ENCODE assay signal across 1 cellular context in the genomic region with DNA sequence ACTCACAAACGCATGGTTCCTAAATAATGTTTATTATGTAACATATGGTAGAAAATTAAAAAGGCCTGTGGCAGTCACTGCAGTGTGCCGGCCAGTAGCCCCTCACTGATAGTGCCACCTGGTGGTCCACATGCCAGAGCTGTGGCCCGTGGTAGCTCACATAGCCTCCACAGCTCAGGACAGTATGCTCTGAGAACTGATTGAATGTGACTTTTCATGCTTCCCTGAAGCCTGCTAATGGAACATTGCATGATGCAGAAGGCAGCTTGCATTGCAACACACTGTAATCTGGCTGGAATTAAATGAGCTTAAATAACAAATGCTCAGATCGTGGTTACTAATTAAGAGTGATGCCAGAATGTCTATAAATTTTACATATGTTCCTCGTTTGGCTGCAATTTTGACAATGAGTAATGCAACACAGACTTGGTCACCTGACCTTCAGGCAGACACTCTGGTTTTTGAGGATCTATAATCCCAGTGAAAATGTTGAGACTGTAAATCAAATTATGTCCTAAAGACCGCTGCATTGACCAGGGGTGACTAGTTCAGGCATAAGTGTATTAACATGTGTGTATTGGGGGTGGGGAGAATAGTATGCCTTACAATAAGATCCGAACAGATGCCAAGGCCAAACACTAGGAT.
TF ChIP-seq lines count a peak whose summit lies in the region.

No MANE protein-coding gene starts in this region.

TF ChIP-seq in H1, 55 proteins besides CTCF, POLR2A, EP300 and RAD21 (continued from another document):
- no peak for TF ChIP-seq USF2 (IDR thresholded peaks at IDR 0.05; ENCODE audit: low read length)
- no peak for TF ChIP-seq POU5F1 (IDR thresholded peaks at IDR 0.05; ENCODE audit: low read depth, low read length)
- TF ChIP-seq PHF8 (conservative IDR thresholded peaks at IDR 0.05; ENCODE audit: low read depth, low read length): no peak
- TF ChIP-seq YY1 (IDR thresholded peaks at IDR 0.05; ENCODE audit: low read depth, low read length): no peak
- TF ChIP-seq HDAC6 (IDR thresholded peaks at IDR 0.05; ENCODE audit: low read depth, low read length): no peak
